10 cellular contexts compared by ENCODE assay signal in the genomic region with DNA sequence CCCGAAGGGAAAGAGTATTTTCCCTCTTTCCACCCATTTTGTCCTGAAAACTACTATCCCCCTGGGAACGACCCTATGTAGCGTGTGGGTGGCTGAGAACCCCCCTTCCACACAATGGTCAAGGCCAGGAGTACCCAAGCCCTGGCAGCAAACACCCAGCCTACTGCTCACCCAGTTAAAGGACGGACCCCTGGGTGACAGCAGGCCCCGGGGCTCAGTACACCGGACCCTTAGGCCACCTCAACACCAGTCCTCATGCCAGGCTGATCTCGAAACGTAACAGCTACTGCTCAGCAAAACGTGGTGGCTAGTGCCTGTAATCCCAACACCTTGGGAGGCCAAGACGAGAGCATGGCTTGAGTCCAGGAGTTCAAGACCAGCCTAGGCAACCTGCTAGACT. TPM values are rescaled to one million over a fixed set of nuclear protein-coding genes. Genes with fewer than 3 reads are reported as not detected.
A peak's percentile ranks its signal among the peaks of the same experiment; 100 is the strongest.
DNase-seq lines count a peak whose midpoint lies in the region; ATAC-seq and TF ChIP-seq lines count a peak whose summit lies in the region.
"Had no signal": no experiment of that assay in that cellular context is flagged by ENCODE, and none has a peak within 500 bp of the region (broad histone marks: within the 10 kb centered on the region; RNA-seq: fewer than 3 reads in every experiment).

No MANE protein-coding gene starts in this region.

- peak overlapping the region; percentile 85 for H3K4me3 ChIP-seq in SU-DHL-6 (ENCODE audit: insufficient read depth, low read length, poor library complexity, severe bottlenecking)
- peak overlapping the region; percentile 84 for H3K4me3 ChIP-seq in fibroblast of mammary gland (ENCODE audit: control insufficient read depth, low read depth, low read length)
- H3K4me3 ChIP-seq in smooth muscle cell, result peak overlapping the region; percentile 88

- H3K4me1 ChIP-seq in smooth muscle cell (ENCODE audit: low read depth), result peaks cover 22% of the 10 kb centered on the region

- peaks cover 16% of the 10 kb centered on the region for H3K27me3 Mint-ChIP-seq in activated T-cell treated with anti-CD3 and anti-CD28 coated beads, Interleukin-2, amount 50 U/mL, for 24 hours

- H3K79me2 ChIP-seq in SU-DHL-6 (ENCODE audit: insufficient read depth, low read length) (peaks cover 63% of the 10 kb centered on the region), smooth muscle cell (ENCODE audit: low read depth) (peaks cover 20% of the 10 kb centered on the region)

- no peak overlapping the region for H3K27ac ChIP-seq in SU-DHL-6 (ENCODE audit: low read depth, low read length)
- H3K27ac ChIP-seq in smooth muscle cell (ENCODE audit: low read depth), result no peak overlapping the region

- H3K27me3 ChIP-seq in SU-DHL-6 (ENCODE audit: low read length), result no peaks in the 10 kb centered on the region
- H3K27me3 ChIP-seq in smooth muscle cell (ENCODE audit: low read depth), result peaks cover 21% of the 10 kb centered on the region

- no peak for TF ChIP-seq CTCF in SU-DHL-6 (IDR thresholded peaks at IDR 0.05; ENCODE audit: insufficient read depth, low read length, poor library complexity, severe bottlenecking)
- TF ChIP-seq CTCF in fibroblast of mammary gland (conservative IDR thresholded peaks at IDR 0.05; ENCODE audit: control insufficient read depth, insufficient read depth, low read depth, low read length), result no peak
- no peak for TF ChIP-seq CTCF in smooth muscle cell (IDR thresholded peaks at IDR 0.05; ENCODE audit: borderline replicate concordance, insufficient read depth, poor library complexity, severe bottlenecking)

- H3F3A ChIP-seq in SU-DHL-6 (ENCODE audit: insufficient read depth) (no peaks in the 10 kb centered on the region), smooth muscle cell (ENCODE audit: low read depth) (peaks cover 5% of the 10 kb centered on the region)

- no peak overlapping the region for H3K27ac Mint-ChIP-seq in activated T-cell treated with anti-CD3 and anti-CD28 coated beads, Interleukin-2, amount 50 U/mL, for 24 hours

- H3K9me2 ChIP-seq in SU-DHL-6 (replicated peaks; ENCODE audit: insufficient read depth, low read length), result no peaks in the 10 kb centered on the region

- no peak for DNase-seq in activated T-cell treated with anti-CD3 and anti-CD28 coated beads, Interleukin-2, amount 50 U/mL, for 24 hours
- no peak for DNase-seq in activated T-cell treated with anti-CD3 and anti-CD28 coated beads for 4 hours
- no peak for DNase-seq in fibroblast of mammary gland (ENCODE audit: low read depth)
- DNase-seq in smooth muscle cell (lab: John Stamatoyannopoulos, UW; ENCODE audit: unreplicated experiment), result no peak
- DNase-seq: effector CD4-positive, alpha-beta T cell; stimulated activated CD4-positive, alpha-beta T cell treated with anti-CD3 and anti-CD28 coated beads, Interleukin-2, amount 100 ng/mL, for 48 hours had no signal

- H3K9ac ChIP-seq in SU-DHL-6 (ENCODE audit: low read length) (peak overlapping the region; percentile 81), smooth muscle cell (ENCODE audit: low read depth) (no peak overlapping the region)

- H3K36me3 ChIP-seq in SU-DHL-6 (ENCODE audit: low read length) (no peaks in the 10 kb centered on the region), smooth muscle cell (ENCODE audit: low read depth) (no peaks in the 10 kb centered on the region)

- no peaks in the 10 kb centered on the region for H3K9me3 ChIP-seq in SU-DHL-6 (ENCODE audit: insufficient read depth, low read length)
- H3K9me3 ChIP-seq in smooth muscle cell (replicated peaks; ENCODE audit: low read depth), result no peaks in the 10 kb centered on the region

- peak overlapping the region; percentile 89 for H3K4me3 Mint-ChIP-seq in activated T-cell treated with anti-CD3 and anti-CD28 coated beads, Interleukin-2, amount 50 U/mL, for 24 hours

- H3K9me3 Mint-ChIP-seq in activated T-cell treated with anti-CD3 and anti-CD28 coated beads, Interleukin-2, amount 50 U/mL, for 24 hours, result no peaks in the 10 kb centered on the region

- H3K4me1 Mint-ChIP-seq in activated T-cell treated with anti-CD3 and anti-CD28 coated beads, Interleukin-2, amount 50 U/mL, for 24 hours (ENCODE audit: low read depth), result peaks cover 48% of the 10 kb centered on the region

- WGBS in smooth muscle cell (ENCODE audit: low lambda C conversion rate), result 89% methylated on average over 10 of the region's 10 CpGs

- peak overlapping the region; percentile 63 for H3K4me2 ChIP-seq in SU-DHL-6 (ENCODE audit: low read depth, low read length, poor library complexity, severe bottlenecking)
- H3K4me2 ChIP-seq in smooth muscle cell, result peak overlapping the region; percentile 93

- no peak overlapping the region for H2AFZ ChIP-seq in SU-DHL-6 (ENCODE audit: low read depth, low read length, severe bottlenecking)
- H2AFZ ChIP-seq in smooth muscle cell (ENCODE audit: low read depth), result no peak overlapping the region

- ATAC-seq in GM21723 (IDR thresholded peaks at IDR 0.05; ENCODE audit: unreplicated experiment), result no peak
- no peak for ATAC-seq in GM19351 (IDR thresholded peaks at IDR 0.05; ENCODE audit: unreplicated experiment)
- ATAC-seq in HG03439 (IDR thresholded peaks at IDR 0.05; ENCODE audit: unreplicated experiment), result no peak

- peaks cover 13% of the 10 kb centered on the region; the same call in 1 of the 2 replicates for H4K20me1 ChIP-seq in SU-DHL-6 (ENCODE audit: low read depth, low read length)
- peaks cover 67% of the 10 kb centered on the region for H4K20me1 ChIP-seq in smooth muscle cell (ENCODE audit: low read depth)

- peaks cover 2% of the 10 kb centered on the region for H3K36me3 Mint-ChIP-seq in activated T-cell treated with anti-CD3 and anti-CD28 coated beads, Interleukin-2, amount 50 U/mL, for 24 hours (ENCODE audit: low read depth)

RNA-seq across cellular contexts. Expression of gene ANKRD27, which starts 1.4 kb away (rescaled TPM):
- 19.5 and 19.7 TPM in 2 replicates for total RNA-seq in smooth muscle cell
- polyA plus RNA-seq in smooth muscle cell, result 7.7 and 10.5 TPM in 2 replicates

RNA-seq across cellular contexts. Expression of gene RGS9BP, which starts 2.1 kb away (rescaled TPM):
- 0.36 TPM in 1 of 2 replicates, not detected in the other for total RNA-seq in smooth muscle cell
- not detected in 2 replicates for polyA plus RNA-seq in smooth muscle cell

RNA-seq across cellular contexts. Expression of gene NUDT19, which starts 18.0 kb away (rescaled TPM):
- 3.5 and 7.0 TPM in 2 replicates for total RNA-seq in smooth muscle cell
- 2.0 and 2.2 TPM in 2 replicates for polyA plus RNA-seq in smooth muscle cell

RNA-seq across cellular contexts. Expression of gene TDRD12, which starts 46.0 kb away (rescaled TPM):
- 1.1 TPM in 1 of 2 replicates, not detected in the other for total RNA-seq in smooth muscle cell
- 0.05 and 0.86 TPM in 2 replicates for polyA plus RNA-seq in smooth muscle cell
